ENCODE assay signal across 8 cellular contexts in the genomic region with DNA sequence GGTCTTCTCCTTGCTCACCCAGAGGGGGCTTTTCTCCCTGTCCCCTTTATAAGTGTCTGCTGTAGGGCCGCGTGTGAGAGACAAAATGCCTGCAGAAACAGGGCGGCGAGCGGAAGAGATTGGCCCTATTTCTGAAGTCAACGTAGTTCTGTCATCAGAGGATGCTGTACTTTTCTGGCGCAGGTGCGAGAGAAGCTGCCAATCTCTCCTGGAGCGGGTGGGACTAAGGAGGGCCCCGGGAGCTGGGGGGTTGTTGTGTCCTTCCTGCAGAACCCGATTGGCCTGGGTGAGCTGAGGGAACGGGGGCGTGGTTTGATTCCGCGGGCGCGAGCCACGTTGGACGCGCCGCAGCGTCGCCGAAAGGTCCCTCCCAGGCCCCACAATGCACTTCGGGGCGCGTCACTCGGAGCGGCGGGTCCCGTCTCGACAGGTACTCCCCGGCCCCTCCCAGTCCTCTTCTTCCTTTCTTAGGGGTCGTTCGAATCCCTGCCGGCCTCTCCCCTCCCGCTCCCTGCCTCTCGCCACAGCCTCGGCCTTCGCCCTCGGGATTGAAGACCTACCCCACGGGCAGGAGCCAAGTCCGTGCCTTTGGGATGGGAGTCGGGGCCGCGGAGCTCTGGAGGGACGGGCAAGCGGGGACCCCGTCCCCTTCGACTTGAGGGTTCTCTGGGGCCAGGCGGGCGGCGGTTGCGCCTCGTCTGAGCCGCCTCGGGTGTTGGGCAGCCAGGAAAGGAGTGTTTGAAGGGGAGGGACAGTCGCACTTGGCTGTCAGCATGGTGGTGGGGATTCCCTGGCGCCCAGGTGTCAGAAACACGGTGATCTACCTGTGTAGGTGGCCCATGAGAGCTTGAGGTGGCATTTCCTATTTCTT. TPM values are rescaled to one million over a fixed set of nuclear protein-coding genes. Genes with fewer than 3 reads are reported as not detected.
DNase-seq lines count a peak whose midpoint lies in the region; ATAC-seq, FAIRE-seq and TF ChIP-seq lines count a peak whose summit lies in the region.

A gene with protein sequence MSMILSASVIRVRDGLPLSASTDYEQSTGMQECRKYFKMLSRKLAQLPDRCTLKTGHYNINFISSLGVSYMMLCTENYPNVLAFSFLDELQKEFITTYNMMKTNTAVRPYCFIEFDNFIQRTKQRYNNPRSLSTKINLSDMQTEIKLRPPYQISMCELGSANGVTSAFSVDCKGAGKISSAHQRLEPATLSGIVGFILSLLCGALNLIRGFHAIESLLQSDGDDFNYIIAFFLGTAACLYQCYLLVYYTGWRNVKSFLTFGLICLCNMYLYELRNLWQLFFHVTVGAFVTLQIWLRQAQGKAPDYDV (plus strand): TSS at position 387 of the 871 bp plus-strand sequence. CDS start 7,275 bp downstream, outside the sequence.

- intact Hi-C loops in left cardiac atrium (cut with DNase I) = loop anchor here in 1 of 2 donors (10.0 kb wide), 1 partner anchor 147 kb away; no protein-coding TSS in a partner anchor

- H3K27ac Mint-ChIP-seq in progenitor cell of endocrine pancreas = peak within 1 kb of the TSS; percentile 94

- DNase-seq in GM12892 (ENCODE audit: insufficient read length) (peak; percentile 81), NCI-H146 (lab: John Stamatoyannopoulos, UW) (peak; percentile 100), T-helper 1 cell (peak; percentile 91 to 98 (median 94)), amniotic epithelial cell (ENCODE audit: low read depth) (peak; percentile 90), left cardiac atrium (peak; percentile 93), progenitor cell of endocrine pancreas (ENCODE audit: low spot score, unreplicated experiment) (peak; percentile 94), ureter (ENCODE audit: low spot score) (peak; percentile 97)

- H3K4me3 Mint-ChIP-seq in progenitor cell of endocrine pancreas (ENCODE audit: low read depth) = peak within 1 kb of the TSS; percentile 77

- H3K36me3 Mint-ChIP-seq in progenitor cell of endocrine pancreas (ENCODE audit: insufficient read depth) = no peaks in the 10 kb centered on the region

- no peaks in the 10 kb centered on the region for H3K27me3 Mint-ChIP-seq in progenitor cell of endocrine pancreas

- ATAC-seq in HG02852 (IDR thresholded peaks at IDR 0.05; ENCODE audit: unreplicated experiment) = peak; percentile 97
- peak; percentile 99 to 100 for ATAC-seq in left cardiac atrium

- TF ChIP-seq POLR2A in GM12892 (IDR thresholded peaks at IDR 0.05; ENCODE audit: low read depth, low read length) = peak; percentile 85

- FAIRE-seq in GM12892 (lab: Jason Lieb, UNC) = peak; percentile 98

- H3K9me3 Mint-ChIP-seq in progenitor cell of endocrine pancreas (ENCODE audit: low read depth) = no peaks in the 10 kb centered on the region

- H3K4me1 Mint-ChIP-seq in progenitor cell of endocrine pancreas (ENCODE audit: low read depth) = peaks cover 7% of the 10 kb centered on the region

- no peak for TF ChIP-seq CTCF in progenitor cell of endocrine pancreas (IDR thresholded peaks at IDR 0.05; ENCODE audit: unreplicated experiment)

RNA-seq across cellular contexts. Expression of the gene that starts here (rescaled TPM):
- polyA plus RNA-seq in GM12892 (2012; ENCODE audit: missing spikeins) = 24.5 TPM
- total RNA-seq in left cardiac atrium = 10 to 100 TPM in 1 of 2 donors, 1 to 10 TPM in 1; 9.2 to 11.2 TPM
- 13.9 and 14.0 TPM in 2 replicates for total RNA-seq in progenitor cell of endocrine pancreas
- total RNA-seq in ureter = 15.2 TPM

Comparison
In these comparisons a context has a peak if more than half of its experiments do, and no peak if none do; other contexts are left out.
1. Peak in every context shown above with its lines: DNase-seq and ATAC-seq.